In genomic region chr2:218710687-218711549, GRCh38 we compare ENCODE assay signal across 1 cellular context.
A peak's percentile ranks its signal among the peaks of the same experiment; 100 is the strongest.
TF ChIP-seq lines count a peak whose summit lies in the region.

Gene TTLL4 (plus strand): TSS chr2:218710835. CDS start chr2:218737677, 26,842 bp downstream.

TF ChIP-seq in HepG2, 621 proteins besides CTCF, POLR2A, EP300 and RAD21 (continued from another document and continues in another):
- TF ChIP-seq, protein P1, sequence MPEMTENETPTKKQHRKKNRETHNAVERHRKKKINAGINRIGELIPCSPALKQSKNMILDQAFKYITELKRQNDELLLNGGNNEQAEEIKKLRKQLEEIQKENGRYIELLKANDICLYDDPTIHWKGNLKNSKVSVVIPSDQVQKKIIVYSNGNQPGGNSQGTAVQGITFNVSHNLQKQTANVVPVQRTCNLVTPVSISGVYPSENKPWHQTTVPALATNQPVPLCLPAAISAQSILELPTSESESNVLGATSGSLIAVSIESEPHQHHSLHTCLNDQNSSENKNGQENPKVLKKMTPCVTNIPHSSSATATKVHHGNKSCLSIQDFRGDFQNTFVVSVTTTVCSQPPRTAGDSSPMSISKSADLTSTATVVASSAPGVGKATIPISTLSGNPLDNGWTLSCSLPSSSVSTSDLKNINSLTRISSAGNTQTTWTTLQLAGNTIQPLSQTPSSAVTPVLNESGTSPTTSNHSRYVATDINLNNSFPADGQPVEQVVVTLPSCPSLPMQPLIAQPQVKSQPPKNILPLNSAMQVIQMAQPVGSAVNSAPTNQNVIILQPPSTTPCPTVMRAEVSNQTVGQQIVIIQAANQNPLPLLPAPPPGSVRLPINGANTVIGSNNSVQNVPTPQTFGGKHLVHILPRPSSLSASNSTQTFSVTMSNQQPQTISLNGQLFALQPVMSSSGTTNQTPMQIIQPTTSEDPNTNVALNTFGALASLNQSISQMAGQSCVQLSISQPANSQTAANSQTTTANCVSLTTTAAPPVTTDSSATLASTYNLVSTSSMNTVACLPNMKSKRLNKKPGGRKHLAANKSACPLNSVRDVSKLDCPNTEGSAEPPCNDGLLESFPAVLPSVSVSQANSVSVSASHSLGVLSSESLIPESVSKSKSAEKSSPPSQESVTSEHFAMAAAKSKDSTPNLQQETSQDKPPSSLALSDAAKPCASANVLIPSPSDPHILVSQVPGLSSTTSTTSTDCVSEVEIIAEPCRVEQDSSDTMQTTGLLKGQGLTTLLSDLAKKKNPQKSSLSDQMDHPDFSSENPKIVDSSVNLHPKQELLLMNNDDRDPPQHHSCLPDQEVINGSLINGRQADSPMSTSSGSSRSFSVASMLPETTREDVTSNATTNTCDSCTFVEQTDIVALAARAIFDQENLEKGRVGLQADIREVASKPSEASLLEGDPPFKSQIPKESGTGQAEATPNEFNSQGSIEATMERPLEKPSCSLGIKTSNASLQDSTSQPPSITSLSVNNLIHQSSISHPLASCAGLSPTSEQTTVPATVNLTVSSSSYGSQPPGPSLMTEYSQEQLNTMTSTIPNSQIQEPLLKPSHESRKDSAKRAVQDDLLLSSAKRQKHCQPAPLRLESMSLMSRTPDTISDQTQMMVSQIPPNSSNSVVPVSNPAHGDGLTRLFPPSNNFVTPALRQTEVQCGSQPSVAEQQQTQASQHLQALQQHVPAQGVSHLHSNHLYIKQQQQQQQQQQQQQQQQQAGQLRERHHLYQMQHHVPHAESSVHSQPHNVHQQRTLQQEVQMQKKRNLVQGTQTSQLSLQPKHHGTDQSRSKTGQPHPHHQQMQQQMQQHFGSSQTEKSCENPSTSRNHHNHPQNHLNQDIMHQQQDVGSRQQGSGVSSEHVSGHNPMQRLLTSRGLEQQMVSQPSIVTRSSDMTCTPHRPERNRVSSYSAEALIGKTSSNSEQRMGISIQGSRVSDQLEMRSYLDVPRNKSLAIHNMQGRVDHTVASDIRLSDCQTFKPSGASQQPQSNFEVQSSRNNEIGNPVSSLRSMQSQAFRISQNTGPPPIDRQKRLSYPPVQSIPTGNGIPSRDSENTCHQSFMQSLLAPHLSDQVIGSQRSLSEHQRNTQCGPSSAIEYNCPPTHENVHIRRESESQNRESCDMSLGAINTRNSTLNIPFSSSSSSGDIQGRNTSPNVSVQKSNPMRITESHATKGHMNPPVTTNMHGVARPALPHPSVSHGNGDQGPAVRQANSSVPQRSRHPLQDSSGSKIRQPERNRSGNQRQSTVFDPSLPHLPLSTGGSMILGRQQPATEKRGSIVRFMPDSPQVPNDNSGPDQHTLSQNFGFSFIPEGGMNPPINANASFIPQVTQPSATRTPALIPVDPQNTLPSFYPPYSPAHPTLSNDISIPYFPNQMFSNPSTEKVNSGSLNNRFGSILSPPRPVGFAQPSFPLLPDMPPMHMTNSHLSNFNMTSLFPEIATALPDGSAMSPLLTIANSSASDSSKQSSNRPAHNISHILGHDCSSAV (CRISPR knock-in tag; IDR thresholded peaks at IDR 0.05; ENCODE audit: borderline replicate concordance) = no peak
- TF ChIP-seq E2F2 (CRISPR knock-in tag; IDR thresholded peaks at IDR 0.05; ENCODE audit: borderline replicate concordance) (peak; percentile 97), ZNF260 (CRISPR knock-in tag; IDR thresholded peaks at IDR 0.05; ENCODE audit: borderline replicate concordance, low read depth) (no peak), RXRB (CRISPR knock-in tag; IDR thresholded peaks at IDR 0.05; ENCODE audit: borderline replicate concordance) (peak; percentile 42; the same call in 1 of the 2 replicates), ZNF678 (CRISPR knock-in tag; IDR thresholded peaks at IDR 0.05) (no peak; the same call in 1 of the 2 replicates), ZNF18 (CRISPR knock-in tag; IDR thresholded peaks at IDR 0.05; ENCODE audit: insufficient replicate concordance) (peak; percentile 98), ZNF430 (CRISPR knock-in tag; IDR thresholded peaks at IDR 0.05) (peak; percentile 84), MXD4 (CRISPR knock-in tag; IDR thresholded peaks at IDR 0.05) (peak; percentile 96), POLR2AphosphoS5 (IDR thresholded peaks at IDR 0.05; ENCODE audit: low read depth, low read length) (peak; percentile 82), REPIN1 (CRISPR knock-in tag; IDR thresholded peaks at IDR 0.05; ENCODE audit: borderline replicate concordance, low read depth) (peak; percentile 93), THYN1 (CRISPR knock-in tag; IDR thresholded peaks at IDR 0.05; ENCODE audit: borderline replicate concordance, low read depth) (peak; percentile 85; the same call in 1 of the 2 replicates), PAWR (CRISPR knock-in tag; IDR thresholded peaks at IDR 0.05; ENCODE audit: borderline replicate concordance) (peak; percentile 86; the same call in 1 of the 2 replicates), SIN3A (IDR thresholded peaks at IDR 0.05; ENCODE audit: borderline replicate concordance, low read depth, low read length) (peak; percentile 14; the same call in 1 of the 2 replicates), ZNF567 (CRISPR knock-in tag; IDR thresholded peaks at IDR 0.05; ENCODE audit: borderline replicate concordance) (peak; percentile 99), KLF12 (CRISPR knock-in tag; IDR thresholded peaks at IDR 0.05; ENCODE audit: borderline replicate concordance) (peak; percentile 13; the same call in 1 of the 2 replicates), ZNF530 (CRISPR knock-in tag; IDR thresholded peaks at IDR 0.05; ENCODE audit: low read depth) (no peak), CHCHD3 (CRISPR knock-in tag; IDR thresholded peaks at IDR 0.05) (no peak; the same call in 1 of the 2 replicates), ZNF350 (CRISPR knock-in tag; IDR thresholded peaks at IDR 0.05; ENCODE audit: borderline replicate concordance, low read depth) (peak; percentile 99), ZNF510 (CRISPR knock-in tag; IDR thresholded peaks at IDR 0.05; ENCODE audit: low read depth) (peak; percentile 99), KLF6 (CRISPR knock-in tag; IDR thresholded peaks at IDR 0.05) (peak; percentile 83), ZNF577 (CRISPR knock-in tag; IDR thresholded peaks at IDR 0.05; ENCODE audit: borderline replicate concordance, low read depth) (no peak), ZNF614 (CRISPR knock-in tag; IDR thresholded peaks at IDR 0.05; ENCODE audit: borderline replicate concordance) (peak; percentile 92), ZNF724P (CRISPR knock-in tag; IDR thresholded peaks at IDR 0.05; ENCODE audit: borderline replicate concordance) (peak; percentile 57), CENPX (CRISPR knock-in tag; IDR thresholded peaks at IDR 0.05) (no peak), NFRKB (IDR thresholded peaks at IDR 0.05) (no peak), ZBTB7B (CRISPR knock-in tag; IDR thresholded peaks at IDR 0.05) (peak; percentile 77), ZC3H13 (CRISPR knock-in tag; IDR thresholded peaks at IDR 0.05) (peak; percentile 87), ONECUT2 (CRISPR knock-in tag; IDR thresholded peaks at IDR 0.05) (no peak; the same call in 1 of the 2 replicates), ZBTB39 (CRISPR knock-in tag; IDR thresholded peaks at IDR 0.05) (no peak; the same call in 1 of the 2 replicates), IRF2 (CRISPR knock-in tag; IDR thresholded peaks at IDR 0.05) (peak; percentile 86; the same call in 1 of the 2 replicates), ELF4 (CRISPR knock-in tag; IDR thresholded peaks at IDR 0.05; ENCODE audit: borderline replicate concordance) (peak; percentile 92), MEF2D (CRISPR knock-in tag; IDR thresholded peaks at IDR 0.05) (peak; percentile 35; the same call in 1 of the 2 replicates), STAT5B (CRISPR knock-in tag; IDR thresholded peaks at IDR 0.05) (peak; percentile 88; the same call in 1 of the 2 replicates), DDIT3 (CRISPR knock-in tag; IDR thresholded peaks at IDR 0.05) (0 out of 2 replicates have a peak, but pooled peaks have one; percentile 25), SRY (CRISPR knock-in tag; IDR thresholded peaks at IDR 0.05) (0 out of 2 replicates have a peak, but pooled peaks have one; percentile 57), ZNF816 (CRISPR knock-in tag; IDR thresholded peaks at IDR 0.05; ENCODE audit: borderline replicate concordance) (peak; percentile 63; the same call in 1 of the 2 replicates), RFXAP (CRISPR knock-in tag; IDR thresholded peaks at IDR 0.05; ENCODE audit: borderline replicate concordance) (peak; percentile 95), SMAD9 (CRISPR knock-in tag; IDR thresholded peaks at IDR 0.05) (no peak; the same call in 1 of the 2 replicates), GPN1 (CRISPR knock-in tag; IDR thresholded peaks at IDR 0.05; ENCODE audit: borderline replicate concordance) (peak; percentile 51; the same call in 1 of the 2 replicates)
- TF ChIP-seq, protein P2, sequence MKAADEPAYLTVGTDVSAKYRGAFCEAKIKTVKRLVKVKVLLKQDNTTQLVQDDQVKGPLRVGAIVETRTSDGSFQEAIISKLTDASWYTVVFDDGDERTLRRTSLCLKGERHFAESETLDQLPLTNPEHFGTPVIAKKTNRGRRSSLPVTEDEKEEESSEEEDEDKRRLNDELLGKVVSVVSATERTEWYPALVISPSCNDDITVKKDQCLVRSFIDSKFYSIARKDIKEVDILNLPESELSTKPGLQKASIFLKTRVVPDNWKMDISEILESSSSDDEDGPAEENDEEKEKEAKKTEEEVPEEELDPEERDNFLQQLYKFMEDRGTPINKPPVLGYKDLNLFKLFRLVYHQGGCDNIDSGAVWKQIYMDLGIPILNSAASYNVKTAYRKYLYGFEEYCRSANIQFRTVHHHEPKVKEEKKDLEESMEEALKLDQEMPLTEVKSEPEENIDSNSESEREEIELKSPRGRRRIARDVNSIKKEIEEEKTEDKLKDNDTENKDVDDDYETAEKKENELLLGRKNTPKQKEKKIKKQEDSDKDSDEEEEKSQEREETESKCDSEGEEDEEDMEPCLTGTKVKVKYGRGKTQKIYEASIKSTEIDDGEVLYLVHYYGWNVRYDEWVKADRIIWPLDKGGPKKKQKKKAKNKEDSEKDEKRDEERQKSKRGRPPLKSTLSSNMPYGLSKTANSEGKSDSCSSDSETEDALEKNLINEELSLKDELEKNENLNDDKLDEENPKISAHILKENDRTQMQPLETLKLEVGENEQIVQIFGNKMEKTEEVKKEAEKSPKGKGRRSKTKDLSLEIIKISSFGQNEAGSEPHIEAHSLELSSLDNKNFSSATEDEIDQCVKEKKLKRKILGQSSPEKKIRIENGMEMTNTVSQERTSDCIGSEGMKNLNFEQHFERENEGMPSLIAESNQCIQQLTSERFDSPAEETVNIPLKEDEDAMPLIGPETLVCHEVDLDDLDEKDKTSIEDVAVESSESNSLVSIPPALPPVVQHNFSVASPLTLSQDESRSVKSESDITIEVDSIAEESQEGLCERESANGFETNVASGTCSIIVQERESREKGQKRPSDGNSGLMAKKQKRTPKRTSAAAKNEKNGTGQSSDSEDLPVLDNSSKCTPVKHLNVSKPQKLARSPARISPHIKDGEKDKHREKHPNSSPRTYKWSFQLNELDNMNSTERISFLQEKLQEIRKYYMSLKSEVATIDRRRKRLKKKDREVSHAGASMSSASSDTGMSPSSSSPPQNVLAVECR (CRISPR knock-in tag; IDR thresholded peaks at IDR 0.05; ENCODE audit: borderline replicate concordance) = peak; percentile 99
- TF ChIP-seq, protein P3, sequence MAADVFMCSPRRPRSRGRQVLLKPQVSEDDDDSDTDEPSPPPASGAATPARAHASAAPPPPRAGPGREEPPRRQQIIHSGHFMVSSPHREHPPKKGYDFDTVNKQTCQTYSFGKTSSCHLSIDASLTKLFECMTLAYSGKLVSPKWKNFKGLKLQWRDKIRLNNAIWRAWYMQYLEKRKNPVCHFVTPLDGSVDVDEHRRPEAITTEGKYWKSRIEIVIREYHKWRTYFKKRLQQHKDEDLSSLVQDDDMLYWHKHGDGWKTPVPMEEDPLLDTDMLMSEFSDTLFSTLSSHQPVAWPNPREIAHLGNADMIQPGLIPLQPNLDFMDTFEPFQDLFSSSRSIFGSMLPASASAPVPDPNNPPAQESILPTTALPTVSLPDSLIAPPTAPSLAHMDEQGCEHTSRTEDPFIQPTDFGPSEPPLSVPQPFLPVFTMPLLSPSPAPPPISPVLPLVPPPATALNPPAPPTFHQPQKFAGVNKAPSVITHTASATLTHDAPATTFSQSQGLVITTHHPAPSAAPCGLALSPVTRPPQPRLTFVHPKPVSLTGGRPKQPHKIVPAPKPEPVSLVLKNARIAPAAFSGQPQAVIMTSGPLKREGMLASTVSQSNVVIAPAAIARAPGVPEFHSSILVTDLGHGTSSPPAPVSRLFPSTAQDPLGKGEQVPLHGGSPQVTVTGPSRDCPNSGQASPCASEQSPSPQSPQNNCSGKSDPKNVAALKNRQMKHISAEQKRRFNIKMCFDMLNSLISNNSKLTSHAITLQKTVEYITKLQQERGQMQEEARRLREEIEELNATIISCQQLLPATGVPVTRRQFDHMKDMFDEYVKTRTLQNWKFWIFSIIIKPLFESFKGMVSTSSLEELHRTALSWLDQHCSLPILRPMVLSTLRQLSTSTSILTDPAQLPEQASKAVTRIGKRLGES (CRISPR knock-in tag; IDR thresholded peaks at IDR 0.05; ENCODE audit: borderline replicate concordance) = no peak
